Comparison of ENCODE assay signal across 23 cellular contexts in genomic region chr3:10291139-10291500, GRCh38. TPM values are rescaled to one million over a fixed set of nuclear protein-coding genes. Genes with fewer than 3 reads are reported as not detected.
DNase-seq lines count a peak whose midpoint lies in the region; TF ChIP-seq lines count a peak whose summit lies in the region.
"Had no signal": no experiment of that assay in that cellular context is flagged by ENCODE, and none has a peak within 500 bp of the region (broad histone marks: within the 10 kb centered on the region; RNA-seq: fewer than 3 reads in every experiment).

No MANE protein-coding gene starts in this region.

- H3K9me3 ChIP-seq in BLaER1 = no peaks in the 10 kb centered on the region
- no peaks in the 10 kb centered on the region for H3K9me3 ChIP-seq in neutrophil
- H3K9me3 ChIP-seq in adrenal gland (replicated peaks in 1 of 3) = no peaks in the 10 kb centered on the region
- H3K9me3 ChIP-seq: BE2C, Peyer's patch had no signal

- peak overlapping the region; percentile 87 for H3K27ac Mint-ChIP-seq in activated T-helper 1 cell treated with anti-CD3 and anti-CD28 coated beads, Interleukin-12 subunit alpha, Interleukin-12 subunit beta, Interleukin-2, Interleukin-4 antibody, amounts not matched to agents 30 ng/mL and 10 ng/mL and 1 ng/mL, durations not matched to agents 14 hours and 24 hours and 36 hours
- H3K27ac Mint-ChIP-seq: CD8-positive, alpha-beta T cell; GM23338 had no signal

- no peaks in the 10 kb centered on the region for H3K27me3 Mint-ChIP-seq in activated T-helper 1 cell treated with anti-CD3 and anti-CD28 coated beads, Interleukin-12 subunit alpha, Interleukin-12 subunit beta, Interleukin-2, Interleukin-4 antibody, amounts not matched to agents 30 ng/mL and 10 ng/mL and 1 ng/mL, durations not matched to agents 14 hours and 24 hours and 36 hours (ENCODE audit: insufficient read depth)

- DNase-seq in NCI-H2171 treated with DMSO at 0.1 percent for 48 hours (lab: John Stamatoyannopoulos, UW) (peak; percentile 4), NCI-H2171 (lab: John Stamatoyannopoulos, UW) (no peak), adrenal gland (no peak), SHP77 (lab: John Stamatoyannopoulos, UW) (no peak)
- DNase-seq in activated T-helper 1 cell treated with anti-CD3 and anti-CD28 coated beads, Interleukin-12 subunit alpha, Interleukin-12 subunit beta, Interleukin-2, Interleukin-4 antibody, amounts not matched to agents 30 ng/mL and 10 ng/mL and 1 ng/mL, durations not matched to agents 14 hours and 24 hours and 36 hours (ENCODE audit: low spot score) = no peak
- no peak for DNase-seq in activated CD8-positive, alpha-beta memory T cell treated with anti-CD3 and anti-CD28 coated beads for 24 hours
- DNase-seq: 8988T; BE2C; CD8-positive, alpha-beta T cell; HCEC 1CT; MM.1S; NCI-H1092; NCI-H1436 treated with DMSO at 0.1 percent for 48 hours; NCI-H2029; NCI-H748 treated with DMSO at 0.1 percent for 48 hours; NK-92 treated with Interleukin-12 subunit alpha and Interleukin-12 subunit beta, amount 100 ng/mL, for 24 hours; Peyer's patch; Right ventricle myocardium superior had no signal

- peaks cover 48% of the 10 kb centered on the region for H3K36me3 Mint-ChIP-seq in activated T-helper 1 cell treated with anti-CD3 and anti-CD28 coated beads, Interleukin-12 subunit alpha, Interleukin-12 subunit beta, Interleukin-2, Interleukin-4 antibody, amounts not matched to agents 30 ng/mL and 10 ng/mL and 1 ng/mL, durations not matched to agents 14 hours and 24 hours and 36 hours (ENCODE audit: low read depth)

- TF ChIP-seq POLR2A in adrenal gland (IDR thresholded peaks at IDR 0.05) = no peak

- H3K4me2 ChIP-seq in BLaER1 = peak overlapping the region; percentile 92
- H3K4me2 ChIP-seq: GM23338 had no signal

- H3K27ac ChIP-seq in BLaER1 (peak overlapping the region; percentile 76), neutrophil (peak overlapping the region; percentile 96), adrenal gland (no peak overlapping the region)
- H3K27ac ChIP-seq: Peyer's patch had no signal

- H4K20me1 ChIP-seq in BLaER1 = no peaks in the 10 kb centered on the region

- TF ChIP-seq CTCF in neutrophil (IDR thresholded peaks at IDR 0.05) = no peak
- TF ChIP-seq CTCF in adrenal gland (IDR thresholded peaks at IDR 0.05) = no peak

- H3K4me1 Mint-ChIP-seq in activated T-helper 1 cell treated with anti-CD3 and anti-CD28 coated beads, Interleukin-12 subunit alpha, Interleukin-12 subunit beta, Interleukin-2, Interleukin-4 antibody, amounts not matched to agents 30 ng/mL and 10 ng/mL and 1 ng/mL, durations not matched to agents 14 hours and 24 hours and 36 hours (ENCODE audit: low read depth) = peaks cover 29% of the 10 kb centered on the region

- H3K4me1 ChIP-seq in BLaER1 = peaks cover 92% of the 10 kb centered on the region
- H3K4me1 ChIP-seq in neutrophil (ENCODE audit: control insufficient read depth in 1 of 2, insufficient read depth in 1 of 2, low read depth in 1 of 2, low read length in 1 of 2) = peaks cover 36 to 38% of the 10 kb centered on the region in 2 experiments
- peaks cover 0 to 4% of the 10 kb centered on the region in 2 donors for H3K4me1 ChIP-seq in adrenal gland (replicated peaks in 1 of 2)
- H3K4me1 ChIP-seq: BE2C had no signal

- WGBS in adrenal gland, 4 donors = 91 to 94% (median 92%) methylated on average over 5 to 8 of the region's 8 CpGs

- H3K4me3 Mint-ChIP-seq in activated T-helper 1 cell treated with anti-CD3 and anti-CD28 coated beads, Interleukin-12 subunit alpha, Interleukin-12 subunit beta, Interleukin-2, Interleukin-4 antibody, amounts not matched to agents 30 ng/mL and 10 ng/mL and 1 ng/mL, durations not matched to agents 14 hours and 24 hours and 36 hours = no peak overlapping the region
- H3K4me3 Mint-ChIP-seq: CD8-positive, alpha-beta T cell; GM23338 had no signal

- no peaks in the 10 kb centered on the region for H3K27me3 ChIP-seq in BLaER1
- H3K27me3 ChIP-seq in neutrophil = no peaks in the 10 kb centered on the region
- H3K27me3 ChIP-seq in adrenal gland = no peaks in the 10 kb centered on the region
- H3K27me3 ChIP-seq: BE2C, Peyer's patch had no signal

- peaks cover 52% of the 10 kb centered on the region for H3K36me3 ChIP-seq in BLaER1
- H3K36me3 ChIP-seq in neutrophil = peaks cover 49% of the 10 kb centered on the region
- peaks cover 0 to 12% of the 10 kb centered on the region in 2 donors for H3K36me3 ChIP-seq in adrenal gland (replicated peaks in 1 of 2)
- H3K36me3 ChIP-seq: BE2C had no signal

- intact Hi-C loops in activated T-helper 1 cell treated with anti-CD3 and anti-CD28 coated beads, Interleukin-12 subunit alpha, Interleukin-12 subunit beta, Interleukin-2, Interleukin-4 antibody, amounts not matched to agents 30 ng/mL and 10 ng/mL and 1 ng/mL, durations not matched to agents 14 hours and 24 hours and 36 hours (cut with micrococcal nuclease) = no loop called here
- intact Hi-C loops in adrenal gland (cut with DNase I) = no loop called here

- H3K9ac ChIP-seq in BLaER1 = peak overlapping the region; percentile 32; the same call in 1 of the 2 replicates

- no peak overlapping the region for H3K4me3 ChIP-seq in BLaER1
- H3K4me3 ChIP-seq in neutrophil (ENCODE audit: low read depth in 1 of 2, low read length in 1 of 2) = no peak overlapping the region
- no peak overlapping the region for H3K4me3 ChIP-seq in adrenal gland
- H3K4me3 ChIP-seq: GM23338, Peyer's patch had no signal

- no peaks in the 10 kb centered on the region for H3K9me3 Mint-ChIP-seq in activated T-helper 1 cell treated with anti-CD3 and anti-CD28 coated beads, Interleukin-12 subunit alpha, Interleukin-12 subunit beta, Interleukin-2, Interleukin-4 antibody, amounts not matched to agents 30 ng/mL and 10 ng/mL and 1 ng/mL, durations not matched to agents 14 hours and 24 hours and 36 hours
- H3K9me3 Mint-ChIP-seq: CD8-positive, alpha-beta T cell; GM23338 had no signal

RNA-seq across cellular contexts. Expression of gene GHRL, which starts 1.6 kb away (rescaled TPM):
- 1.8 and 2.4 TPM in 2 replicates for total RNA-seq in activated T-helper 1 cell treated with anti-CD3 and anti-CD28 coated beads, Interleukin-12 subunit alpha, Interleukin-12 subunit beta, Interleukin-2, Interleukin-4 antibody, amounts not matched to agents 30 ng/mL and 10 ng/mL and 1 ng/mL, durations not matched to agents 14 hours and 24 hours and 36 hours
- total RNA-seq in adrenal gland = under 1 TPM in 2 of 8 donors, not detected in 6; 0.70 to 0.97 TPM
- polyA plus RNA-seq in adrenal gland = 1 to 10 TPM in 2 of 3 donors, not detected in 1; 1.1 to 2.2 TPM
- total RNA-seq: GM23338, LHCN-M2, NCI-H460, Right ventricle myocardium superior had no signal

RNA-seq across cellular contexts. Expression of gene SEC13, which starts 29.8 kb away (rescaled TPM):
- 140 and 142 TPM in 2 replicates for total RNA-seq in activated T-helper 1 cell treated with anti-CD3 and anti-CD28 coated beads, Interleukin-12 subunit alpha, Interleukin-12 subunit beta, Interleukin-2, Interleukin-4 antibody, amounts not matched to agents 30 ng/mL and 10 ng/mL and 1 ng/mL, durations not matched to agents 14 hours and 24 hours and 36 hours
- 100 to 1,000 TPM in 3 of 8 donors, 10 to 100 TPM in 5; 76.2 to 166 (median 96.0) TPM for total RNA-seq in adrenal gland
- 100 to 1,000 TPM in 1 of 3 donors, 10 to 100 TPM in 2; 61.0 to 146 (median 70.8) TPM for polyA plus RNA-seq in adrenal gland

RNA-seq across cellular contexts. Expression of gene TATDN2, which starts 42.9 kb away (rescaled TPM):
- total RNA-seq in activated T-helper 1 cell treated with anti-CD3 and anti-CD28 coated beads, Interleukin-12 subunit alpha, Interleukin-12 subunit beta, Interleukin-2, Interleukin-4 antibody, amounts not matched to agents 30 ng/mL and 10 ng/mL and 1 ng/mL, durations not matched to agents 14 hours and 24 hours and 36 hours = 80.4 and 81.5 TPM in 2 replicates
- total RNA-seq in adrenal gland = 10 to 100 TPM; 17.3 to 34.8 (median 26.7) TPM
- polyA plus RNA-seq in adrenal gland = 10 to 100 TPM; 14.9 to 22.6 (median 16.7) TPM

Comparison
In these comparisons a context has a peak if more than half of its experiments do, and no peak if none do; other contexts are left out.
1. H3K27ac ChIP-seq: peak in BLaER1 (single experiment) and neutrophil (single experiment); none in adrenal gland (0 of 5).